10 cellular contexts compared by ENCODE assay signal in genomic region chr1:1539310-1540014, GRCh38. TPM values are rescaled to one million over a fixed set of nuclear protein-coding genes. Genes with fewer than 3 reads are reported as not detected.
DNase-seq lines count a peak whose midpoint lies in the region; ATAC-seq, FAIRE-seq and TF ChIP-seq lines count a peak whose summit lies in the region.
"Had no signal": no experiment of that assay in that cellular context is flagged by ENCODE, and none has a peak within 500 bp of the region (broad histone marks: within the 10 kb centered on the region; RNA-seq: fewer than 3 reads in every experiment).

No MANE protein-coding gene starts in this region.

- FAIRE-seq in kidney (lab: Jason Lieb, UNC) = no peak

- H3K4me3 ChIP-seq in iPS-20b (ENCODE audit: low read length) (peak overlapping the region; percentile 79; the same call in 1 of the 2 replicates), stomach (peak overlapping the region; percentile 58 to 65 (median 61)), kidney (ENCODE audit: low read length in 2 of 2) (peak overlapping the region in 1 of 2 donors; percentile 34)

- H3K4me1 ChIP-seq in iPS-20b (ENCODE audit: insufficient read depth, low read length) (no peaks in the 10 kb centered on the region), stomach (peaks cover 8 to 54% (median 40%) of the 10 kb centered on the region in 4 donors), kidney (ENCODE audit: control insufficient read depth in 1 of 2, insufficient read depth in 1 of 2, low read depth in 1 of 2, low read length in 2 of 2) (peaks cover 0 to 8% of the 10 kb centered on the region in 2 donors)

- no peak for TF ChIP-seq EP300 in stomach (IDR thresholded peaks at IDR 0.05)

- ATAC-seq in HG03354 (IDR thresholded peaks at IDR 0.05; ENCODE audit: poor library complexity, severe bottlenecking, unreplicated experiment) (no peak), GM19452 (IDR thresholded peaks at IDR 0.05; ENCODE audit: unreplicated experiment) (no peak)

- H3K36me3 ChIP-seq in iPS-20b (ENCODE audit: insufficient read depth, low read depth, low read length) (peaks cover 21% of the 10 kb centered on the region), stomach (peaks cover 15 to 46% (median 33%) of the 10 kb centered on the region in 4 donors), kidney (ENCODE audit: control insufficient read depth in 1 of 2, insufficient read depth in 2 of 2, low read length in 2 of 2) (peaks cover 0 to 3% of the 10 kb centered on the region in 2 donors)

- no peak for TF ChIP-seq POLR2A in stomach (IDR thresholded peaks at IDR 0.05)

- H3K27ac ChIP-seq in iPS-20b (ENCODE audit: low read length) = no peak overlapping the region
- H3K27ac ChIP-seq in stomach = peak overlapping the region in 4 of 5 donors; percentile 10 to 84 (median 58)
- H3K27ac ChIP-seq in kidney (ENCODE audit: low read depth in 2 of 2, low read length in 2 of 2) = no peak overlapping the region
- H3K27ac ChIP-seq: 22Rv1 had no signal

- no peak for TF ChIP-seq CTCF in stomach (IDR thresholded peaks at IDR 0.05)
- TF ChIP-seq CTCF in kidney (IDR thresholded peaks at IDR 0.05; ENCODE audit: borderline replicate concordance, extremely low read depth, insufficient read depth) = no peak

- H3K27me3 ChIP-seq in iPS-20b (ENCODE audit: insufficient read depth, low read length) (no peaks in the 10 kb centered on the region), stomach (peaks cover 0 to 21% (median 5%) of the 10 kb centered on the region in 3 donors)

- intact Hi-C loops in stomach (cut with DNase I; ENCODE audit: low total_unique reads) (no loop called here), kidney (cut with DNase I) (no loop called here)

- peak overlapping the region; percentile 65; the same call in 1 of the 2 replicates for H3K9ac ChIP-seq in iPS-20b (ENCODE audit: low read depth, low read length)
- no peak overlapping the region for H3K9ac ChIP-seq in kidney (ENCODE audit: low read length in 2 of 2)

- 15 to 55% (median 21%) methylated on average over 10 to 57 of the region's 58 CpGs for WGBS in stomach, 5 donors

- DNase-seq in NCI-H146 (lab: John Stamatoyannopoulos, UW) = peak; percentile 18
- no peak for DNase-seq in NCI-H146 treated with DMSO at 0.1 percent for 48 hours (lab: John Stamatoyannopoulos, UW; ENCODE audit: unreplicated experiment)
- peak; percentile 70 for DNase-seq in astrocyte of the hippocampus (ENCODE audit: low read depth, low spot score)
- no peak for DNase-seq in stomach
- no peak for DNase-seq in kidney
- DNase-seq: cortex of kidney had no signal

- no peaks in the 10 kb centered on the region for H3K9me3 ChIP-seq in iPS-20b (ENCODE audit: insufficient read depth, low read depth, low read length)
- no peaks in the 10 kb centered on the region for H3K9me3 ChIP-seq in stomach
- no peaks in the 10 kb centered on the region for H3K9me3 ChIP-seq in kidney (ENCODE audit: control insufficient read depth in 1 of 2, low read length in 2 of 2)

RNA-seq across cellular contexts. Expression of gene TMEM240, which starts 1.0 kb away (rescaled TPM):
- total RNA-seq in stomach (10 to 100 TPM in 1 of 5 donors, 1 to 10 TPM in 1, not detected in 3; 3.5 to 10.3 TPM), kidney (1.9 TPM)
- polyA plus RNA-seq in stomach (1 to 10 TPM; 1.8 to 4.5 (median 2.8) TPM), kidney (ENCODE audit: insufficient read depth, low read depth, low replicate concordance) (1.7 TPM)

RNA-seq across cellular contexts. Expression of gene ATAD3A, which starts 27.5 kb away (rescaled TPM):
- total RNA-seq in stomach (10 to 100 TPM; 10.6 to 92.1 (median 22.5) TPM), kidney (19.1 TPM)
- polyA plus RNA-seq in stomach (10 to 100 TPM; 13.1 to 27.0 (median 14.9) TPM), kidney (ENCODE audit: insufficient read depth, low read depth, low replicate concordance) (17.5 TPM)

RNA-seq across cellular contexts. Expression of gene SSU72, which starts 35.2 kb away (rescaled TPM):
- total RNA-seq in stomach (100 to 1,000 TPM in 1 of 5 donors, 10 to 100 TPM in 4; 45.7 to 215 (median 85.9) TPM), kidney (102 TPM)
- polyA plus RNA-seq in stomach (100 to 1,000 TPM in 2 of 3 donors, 10 to 100 TPM in 1; 85.0 to 135 (median 108) TPM), kidney (ENCODE audit: insufficient read depth, low read depth, low replicate concordance) (143 TPM)

Comparison
In these comparisons a context has a peak if more than half of its experiments do, and no peak if none do; other contexts are left out.
1. DNase-seq: peak in NCI-H146 (single experiment) and astrocyte of the hippocampus (single experiment); none in NCI-H146 treated with DMSO at 0.1 percent for 48 hours (single experiment), stomach (single experiment) and kidney (single experiment).
2. H3K27ac ChIP-seq: peak in stomach (4 of 5); none in iPS-20b (single experiment) and kidney (0 of 2).